23 cellular contexts compared by ENCODE assay signal in the genomic region with DNA sequence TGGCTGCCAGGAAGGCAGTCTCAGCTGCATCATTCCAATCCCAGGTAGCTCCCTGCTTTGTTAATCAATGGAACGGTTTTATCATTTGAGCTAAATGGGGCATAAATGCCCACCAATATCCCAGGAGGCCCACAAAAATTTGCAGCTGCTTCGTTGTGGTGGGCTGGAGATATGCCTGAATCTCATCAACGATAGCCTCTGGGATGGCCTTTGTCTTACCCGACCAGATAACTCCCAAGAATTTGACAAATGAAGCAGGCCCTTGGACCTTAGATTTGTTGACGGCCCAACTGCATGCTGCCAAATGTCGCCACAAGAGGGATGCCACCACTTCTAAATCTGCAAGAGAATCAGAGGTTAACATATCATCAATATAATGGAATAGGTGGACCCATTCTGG.
"Had no signal": no experiment of that assay in that cellular context is flagged by ENCODE, and none has a peak within 500 bp of the region (broad histone marks: within the 10 kb centered on the region; RNA-seq: fewer than 3 reads in every experiment).

No MANE protein-coding gene starts in this region.

- H3K27ac ChIP-seq: colonic mucosa, epithelial cell of prostate, esophagus squamous epithelium, gastrocnemius medialis, heart right ventricle, left lung, lower lobe of right lung had no signal

- H3K4me1 Mint-ChIP-seq: mesothelial cell of epicardium, naive B cell had no signal

- H3K27me3 ChIP-seq: colonic mucosa, esophagus squamous epithelium, gastrocnemius medialis, heart right ventricle, left lung had no signal

- H3K36me3 ChIP-seq: colonic mucosa, lower lobe of right lung had no signal

- H3K4me1 ChIP-seq: colonic mucosa, esophagus squamous epithelium, gastrocnemius medialis, heart right ventricle, left lung, lower lobe of right lung had no signal

- H3K9me3 ChIP-seq: colonic mucosa, gastrocnemius medialis had no signal

- ATAC-seq: esophagus mucosa, gastrocnemius medialis, left cardiac atrium, left lung, left ventricle myocardium superior, lower lobe of right lung, mucosa of descending colon had no signal

- DNase-seq: colonic mucosa; cortex of kidney; effector CD8-positive, alpha-beta T cell; erythroblast; esophagus squamous epithelium; foreskin fibroblast; foreskin melanocyte; gastrocnemius medialis; glutamatergic neuron; head of caudate nucleus; heart right ventricle; hippocampal formation; left cardiac atrium; left lung; left ventricle myocardium superior; lower lobe of right lung; mesenchymal stem cell; mucosa of descending colon; naive B cell had no signal

- H3K27me3 Mint-ChIP-seq: dendritic cell treated with granulocyte-macrophage colony-stimulating factor and Interleukin-4, amounts not matched to agents 40 ng/mL and 50 ng/mL, for 4 days; naive B cell had no signal

- H3K4me3 ChIP-seq: colonic mucosa, esophagus squamous epithelium, gastrocnemius medialis, heart right ventricle, left lung, lower lobe of right lung, mucosa of descending colon had no signal

- H3K4me3 Mint-ChIP-seq: dendritic cell treated with granulocyte-macrophage colony-stimulating factor and Interleukin-4, amounts not matched to agents 40 ng/mL and 50 ng/mL, for 4 days; mesothelial cell of epicardium; naive B cell had no signal

- H3K27ac Mint-ChIP-seq: dendritic cell treated with granulocyte-macrophage colony-stimulating factor and Interleukin-4, amounts not matched to agents 40 ng/mL and 50 ng/mL, for 4 days; mesothelial cell of epicardium; naive B cell had no signal
